In the genomic region with DNA sequence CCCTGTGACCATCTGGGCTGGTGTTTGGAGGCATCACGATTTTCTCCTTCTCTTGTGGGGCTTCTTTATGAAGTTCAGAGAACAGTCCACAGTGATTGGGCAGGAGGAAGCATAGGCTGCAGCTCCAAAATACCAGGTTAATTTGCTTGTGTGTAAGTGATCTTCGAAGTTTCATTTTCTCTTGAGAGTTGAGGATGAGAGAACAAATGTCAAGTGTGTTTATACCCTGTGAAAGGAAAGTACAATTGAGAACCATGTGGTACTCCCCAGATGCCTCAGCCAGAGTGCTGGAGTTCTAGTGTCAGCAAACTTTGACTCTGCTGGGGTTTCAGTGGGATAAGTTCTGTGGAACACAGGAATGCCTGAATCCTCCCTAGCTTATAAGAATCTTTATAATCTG, we compare ENCODE assay signal across 12 cellular contexts.
DNase-seq lines count a peak whose midpoint lies in the region; ATAC-seq and TF ChIP-seq lines count a peak whose summit lies in the region.
"Had no signal": no experiment of that assay in that cellular context is flagged by ENCODE, and none has a peak within 500 bp of the region (broad histone marks: within the 10 kb centered on the region; RNA-seq: fewer than 3 reads in every experiment).

No MANE protein-coding gene starts in this region.

- no peaks in the 10 kb centered on the region for H3K27me3 Mint-ChIP-seq in activated CD4-positive, alpha-beta T cell treated with anti-CD3 and anti-CD28 coated beads, Interleukin-2, amount 10 ng/mL, durations not matched to agents 7 days and 5 days
- H3K27me3 Mint-ChIP-seq in natural killer cell treated with Interleukin-12 subunit alpha and Interleukin-12 subunit beta and Interleukin-15 and Interleukin-18, amount 100 ng/mL, for 72 hours: peaks cover 0 to 8% of the 10 kb centered on the region in 2 donors

- H3K27me3 ChIP-seq in prostate gland (replicated peaks; ENCODE audit: insufficient read depth): no peaks in the 10 kb centered on the region
- H3K27me3 ChIP-seq: SJSA1 had no signal

- POLR2A ChIA-PET in activated CD4-positive, alpha-beta T cell treated with anti-CD3 and anti-CD28 coated beads, Interleukin-2, amount 10 ng/mL, durations not matched to agents 7 days and 5 days (lab: Charles Lee): no interaction called here

- H3K9me3 ChIP-seq in prostate gland: no peaks in the 10 kb centered on the region
- H3K9me3 ChIP-seq: SJSA1 had no signal

- no peak for TF ChIP-seq POLR2A in prostate gland (IDR thresholded peaks at IDR 0.05)

- CTCF ChIA-PET in activated CD4-positive, alpha-beta T cell treated with anti-CD3 and anti-CD28 coated beads, Interleukin-2, amount 10 ng/mL, durations not matched to agents 7 days and 5 days (lab: Charles Lee): interaction anchor here (1.0 kb wide), 2 partner anchors 17 to 111 kb away, joined by 3 read pairs; no protein-coding TSS in a partner anchor

- no peaks in the 10 kb centered on the region for H3K4me1 ChIP-seq in prostate gland (replicated peaks)

- no peak overlapping the region for H3K27ac ChIP-seq in prostate gland
- H3K27ac ChIP-seq: SJSA1 had no signal

- H3K4me1 Mint-ChIP-seq in activated CD4-positive, alpha-beta T cell treated with anti-CD3 and anti-CD28 coated beads, Interleukin-2, amount 10 ng/mL, durations not matched to agents 7 days and 5 days: peaks cover 22% of the 10 kb centered on the region
- peaks cover 9% of the 10 kb centered on the region for H3K4me1 Mint-ChIP-seq in stimulated activated effector memory CD8-positive, alpha-beta T cell treated with anti-CD3 and anti-CD28 coated beads, Interleukin-12 subunit alpha, Interleukin-12 subunit beta, amount 100 ng/mL, for 72 hours
- H3K4me1 Mint-ChIP-seq in natural killer cell treated with Interleukin-12 subunit alpha and Interleukin-12 subunit beta and Interleukin-15 and Interleukin-18, amount 100 ng/mL, for 72 hours (ENCODE audit: low read depth in 2 of 2): peaks cover 0 to 6% of the 10 kb centered on the region in 2 donors

- no peak overlapping the region for H3K4me3 Mint-ChIP-seq in activated CD4-positive, alpha-beta T cell treated with anti-CD3 and anti-CD28 coated beads, Interleukin-2, amount 10 ng/mL, durations not matched to agents 7 days and 5 days
- no peak overlapping the region for H3K4me3 Mint-ChIP-seq in stimulated activated effector memory CD8-positive, alpha-beta T cell treated with anti-CD3 and anti-CD28 coated beads, Interleukin-12 subunit alpha, Interleukin-12 subunit beta, amount 100 ng/mL, for 72 hours
- H3K4me3 Mint-ChIP-seq in natural killer cell treated with Interleukin-12 subunit alpha and Interleukin-12 subunit beta and Interleukin-15 and Interleukin-18, amount 100 ng/mL, for 72 hours: no peak overlapping the region
- H3K4me3 Mint-ChIP-seq: HFFc6 had no signal

- no peak for TF ChIP-seq CTCF in prostate gland (IDR thresholded peaks at IDR 0.05)

- intact Hi-C loops in prostate gland (cut with DNase I): no loop called here

- no peak for DNase-seq in activated CD4-positive, alpha-beta T cell treated with anti-CD3 and anti-CD28 coated beads, Interleukin-2, amount 10 ng/mL, durations not matched to agents 7 days and 5 days
- DNase-seq in activated CD4-positive, alpha-beta T cell treated with anti-CD3 and anti-CD28 coated beads for 1 hour: no peak
- DNase-seq in stimulated activated effector memory CD8-positive, alpha-beta T cell treated with anti-CD3 and anti-CD28 coated beads, Interleukin-12 subunit alpha, Interleukin-12 subunit beta, amount 100 ng/mL, for 72 hours (ENCODE audit: low spot score in 2 of 2): no peak
- no peak for DNase-seq in prostate gland (ENCODE audit: low spot score)
- DNase-seq in nucleus accumbens (lab: John Stamatoyannopoulos, UW): no peak
- no peak for DNase-seq in natural killer cell treated with Interleukin-12 subunit alpha and Interleukin-12 subunit beta and Interleukin-15 and Interleukin-18, amount 100 ng/mL, for 72 hours (ENCODE audit: low spot score)
- DNase-seq: HFFc6, NCI-H2171 had no signal

- WGBS in prostate gland: 93% methylated on average over 2 of the region's 2 CpGs

- peak; percentile 94 for ATAC-seq in GM21717 (IDR thresholded peaks at IDR 0.05; ENCODE audit: unreplicated experiment)
- peak; percentile 82 for ATAC-seq in HG03342 (IDR thresholded peaks at IDR 0.05; ENCODE audit: unreplicated experiment)
- ATAC-seq in stimulated activated effector memory CD8-positive, alpha-beta T cell treated with anti-CD3 and anti-CD28 coated beads, Interleukin-12 subunit alpha, Interleukin-12 subunit beta, amount 100 ng/mL, for 72 hours: no peak
- ATAC-seq in natural killer cell treated with Interleukin-12 subunit alpha and Interleukin-12 subunit beta and Interleukin-15 and Interleukin-18, amount 100 ng/mL, for 72 hours: no peak
- ATAC-seq: sciatic nerve had no signal

- no peaks in the 10 kb centered on the region for H3K36me3 ChIP-seq in prostate gland
- H3K36me3 ChIP-seq: SJSA1 had no signal

- peak overlapping the region; percentile 70 for H3K27ac Mint-ChIP-seq in activated CD4-positive, alpha-beta T cell treated with anti-CD3 and anti-CD28 coated beads, Interleukin-2, amount 10 ng/mL, durations not matched to agents 7 days and 5 days
- H3K27ac Mint-ChIP-seq in stimulated activated effector memory CD8-positive, alpha-beta T cell treated with anti-CD3 and anti-CD28 coated beads, Interleukin-12 subunit alpha, Interleukin-12 subunit beta, amount 100 ng/mL, for 72 hours: peak overlapping the region; percentile 46
- no peak overlapping the region for H3K27ac Mint-ChIP-seq in natural killer cell treated with Interleukin-12 subunit alpha and Interleukin-12 subunit beta and Interleukin-15 and Interleukin-18, amount 100 ng/mL, for 72 hours
- H3K27ac Mint-ChIP-seq: HFFc6 had no signal

- no peak overlapping the region for H3K4me3 ChIP-seq in prostate gland
- H3K4me3 ChIP-seq: SJSA1 had no signal

- H3K36me3 Mint-ChIP-seq in activated CD4-positive, alpha-beta T cell treated with anti-CD3 and anti-CD28 coated beads, Interleukin-2, amount 10 ng/mL, durations not matched to agents 7 days and 5 days (ENCODE audit: low read depth): no peaks in the 10 kb centered on the region
- H3K36me3 Mint-ChIP-seq in stimulated activated effector memory CD8-positive, alpha-beta T cell treated with anti-CD3 and anti-CD28 coated beads, Interleukin-12 subunit alpha, Interleukin-12 subunit beta, amount 100 ng/mL, for 72 hours: no peaks in the 10 kb centered on the region
- H3K36me3 Mint-ChIP-seq in natural killer cell treated with Interleukin-12 subunit alpha and Interleukin-12 subunit beta and Interleukin-15 and Interleukin-18, amount 100 ng/mL, for 72 hours: no peaks in the 10 kb centered on the region

- peaks cover 4% of the 10 kb centered on the region for H3K9me3 Mint-ChIP-seq in activated CD4-positive, alpha-beta T cell treated with anti-CD3 and anti-CD28 coated beads, Interleukin-2, amount 10 ng/mL, durations not matched to agents 7 days and 5 days
- no peaks in the 10 kb centered on the region for H3K9me3 Mint-ChIP-seq in stimulated activated effector memory CD8-positive, alpha-beta T cell treated with anti-CD3 and anti-CD28 coated beads, Interleukin-12 subunit alpha, Interleukin-12 subunit beta, amount 100 ng/mL, for 72 hours
- no peaks in the 10 kb centered on the region for H3K9me3 Mint-ChIP-seq in natural killer cell treated with Interleukin-12 subunit alpha and Interleukin-12 subunit beta and Interleukin-15 and Interleukin-18, amount 100 ng/mL, for 72 hours

Comparison
In these comparisons a context has a peak if more than half of its experiments do, and no peak if none do; other contexts are left out.
1. H3K27ac Mint-ChIP-seq: peak in activated CD4-positive, alpha-beta T cell treated with anti-CD3 and anti-CD28 coated beads, Interleukin-2, amount 10 ng/mL, durations not matched to agents 7 days and 5 days (single experiment) and stimulated activated effector memory CD8-positive, alpha-beta T cell treated with anti-CD3 and anti-CD28 coated beads, Interleukin-12 subunit alpha, Interleukin-12 subunit beta, amount 100 ng/mL, for 72 hours (single experiment); none in natural killer cell treated with Interleukin-12 subunit alpha and Interleukin-12 subunit beta and Interleukin-15 and Interleukin-18, amount 100 ng/mL, for 72 hours (0 of 2).
2. ATAC-seq: peak in GM21717 (single experiment) and HG03342 (single experiment); none in stimulated activated effector memory CD8-positive, alpha-beta T cell treated with anti-CD3 and anti-CD28 coated beads, Interleukin-12 subunit alpha, Interleukin-12 subunit beta, amount 100 ng/mL, for 72 hours (single experiment) and natural killer cell treated with Interleukin-12 subunit alpha and Interleukin-12 subunit beta and Interleukin-15 and Interleukin-18, amount 100 ng/mL, for 72 hours (0 of 2).